In genomic region chr9:95718263-95718662, GRCh38 we compare ENCODE assay signal across 26 cellular contexts.
"Had no signal": no experiment of that assay in that cellular context is flagged by ENCODE, and none has a peak within 500 bp of the region (broad histone marks: within the 10 kb centered on the region; RNA-seq: fewer than 3 reads in every experiment).

No MANE protein-coding gene starts in this region.

- DNase-seq: activated CD4-positive, alpha-beta memory T cell treated with anti-CD3 and anti-CD28 coated beads for 36 hours; activated CD4-positive, alpha-beta T cell treated with anti-CD3 and anti-CD28 coated beads for 36 hours; activated CD4-positive, alpha-beta T cell treated with anti-CD3 and anti-CD28 coated beads, Interleukin-2, amount 10 ng/mL, durations not matched to agents 24 days and 14 days; activated CD4-positive, CD25-positive, alpha-beta regulatory T cell; activated CD4-positive, CD25-positive, alpha-beta regulatory T cell treated with anti-CD3 and anti-CD28 coated beads, Interleukin-2, amount 50 U/mL, for 72 hours; activated CD8-positive, alpha-beta memory T cell treated with anti-CD3 and anti-CD28 coated beads, Interleukin-2, amount 10 ng/mL, durations not matched to agents 7 days and 5 days; activated CD8-positive, alpha-beta memory T cell treated with anti-CD3 and anti-CD28 coated beads, Interleukin-2, amount 50 U/mL, for 4 hours; activated CD8-positive, alpha-beta T cell treated with anti-CD3 and anti-CD28 coated beads, Interleukin-2, amount 10 ng/mL, durations not matched to agents 7 days and 5 days; activated effector memory CD4-positive, alpha-beta T cell treated with anti-CD3 and anti-CD28 coated beads, Interleukin-2, amount 50 U/mL, for 16 hours; activated naive CD4-positive, alpha-beta T cell treated with anti-CD3 and anti-CD28 coated beads, Interleukin-2, amount 10 ng/mL, durations not matched to agents 7 days and 5 days; activated T-cell treated with anti-CD3 and anti-CD28 coated beads, Interleukin-2, amount 50 U/mL, for 1 hour; activated T-cell treated with anti-CD3 and anti-CD28 coated beads, Interleukin-2, amount 50 U/mL, for 48 hours; amniotic stem cell; anterior cingulate cortex; body of pancreas; caudate nucleus; cortex of kidney; dermis blood vessel endothelial cell; effector CD4-positive, alpha-beta T cell; effector memory CD8-positive, alpha-beta T cell; esophagus squamous epithelium; head of caudate nucleus; T-helper 2 cell had no signal

- H3K4me3 ChIP-seq: body of pancreas, esophagus squamous epithelium had no signal

- H3K27ac ChIP-seq: body of pancreas, epithelial cell of prostate, esophagus squamous epithelium had no signal

- H3K9me3 ChIP-seq: body of pancreas, esophagus squamous epithelium had no signal

- ATAC-seq: activated CD4-positive, alpha-beta T cell treated with anti-CD3 and anti-CD28 coated beads for 36 hours; activated CD8-positive, alpha-beta memory T cell treated with anti-CD3 and anti-CD28 coated beads, Interleukin-2, amount 10 ng/mL, durations not matched to agents 7 days and 5 days; activated CD8-positive, alpha-beta T cell treated with anti-CD3 and anti-CD28 coated beads, Interleukin-2, amount 10 ng/mL, durations not matched to agents 7 days and 5 days; body of pancreas; effector memory CD8-positive, alpha-beta T cell had no signal

- H3K27me3 ChIP-seq: body of pancreas, esophagus squamous epithelium had no signal

- H3K4me1 ChIP-seq: body of pancreas, esophagus squamous epithelium had no signal

- FAIRE-seq: colon, frontal cortex had no signal

- H3K36me3 ChIP-seq: esophagus squamous epithelium had no signal
